21 cellular contexts compared by ENCODE assay signal in the genomic region with DNA sequence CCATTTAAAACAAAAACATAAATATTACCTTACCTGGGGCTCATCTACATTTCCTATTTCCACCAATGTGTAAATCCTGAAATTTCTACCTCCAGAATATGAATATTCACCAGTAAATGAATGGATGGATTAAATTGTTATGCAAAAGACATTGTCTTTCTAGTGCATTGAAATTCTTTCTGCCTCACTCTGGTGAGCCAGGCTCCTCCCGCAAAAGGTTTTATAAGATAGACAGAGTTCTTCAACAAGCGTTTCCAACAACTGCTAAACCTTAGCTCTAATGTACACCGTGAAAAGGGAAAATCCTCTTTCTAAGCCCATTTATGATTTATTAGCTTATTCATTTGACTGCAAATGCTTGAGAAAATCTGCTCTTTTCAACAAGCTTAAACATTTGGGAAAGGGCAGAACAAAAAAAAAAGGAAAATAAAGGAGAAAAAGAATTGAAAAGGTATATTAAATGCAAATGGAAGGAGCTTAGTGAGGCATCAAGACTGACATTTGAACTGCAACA.
DNase-seq lines count a peak whose midpoint lies in the region; ATAC-seq and TF ChIP-seq lines count a peak whose summit lies in the region.
"Had no signal": no experiment of that assay in that cellular context is flagged by ENCODE, and none has a peak within 500 bp of the region (broad histone marks: within the 10 kb centered on the region; RNA-seq: fewer than 3 reads in every experiment).

No MANE protein-coding gene starts in this region.

- peaks cover 24% of the 10 kb centered on the region for H3K4me1 Mint-ChIP-seq in nephron
- H3K4me1 Mint-ChIP-seq in activated T-cell treated with anti-CD3 and anti-CD28 coated beads, Interleukin-2, amount 50 U/mL, for 4 hours (ENCODE audit: low read depth): no peaks in the 10 kb centered on the region
- H3K4me1 Mint-ChIP-seq: CD4-positive, CD25-positive, alpha-beta regulatory T cell had no signal

- intact Hi-C loops in left ventricle myocardium inferior (cut with micrococcal nuclease) (no loop called here), left ventricle myocardium superior (cut with micrococcal nuclease) (no loop called here), dorsolateral prefrontal cortex (cut with DNase I) (no loop called here)

- TF ChIP-seq CTCF in left ventricle myocardium inferior (IDR thresholded peaks at IDR 0.05; ENCODE audit: borderline replicate concordance): no peak
- no peak for TF ChIP-seq CTCF in dorsolateral prefrontal cortex (IDR thresholded peaks at IDR 0.05 in 54 of 56, conservative IDR thresholded peaks at IDR 0.05 in 2 of 56; ENCODE audit: low read depth in 1 of 56, partially characterized antibody in 56 of 56)
- no peak for TF ChIP-seq CTCF in nephron (IDR thresholded peaks at IDR 0.05; ENCODE audit: unreplicated experiment in 3 of 3)
- TF ChIP-seq CTCF in Peyer's patch (IDR thresholded peaks at IDR 0.05): no peak

- H3K36me3 ChIP-seq in left ventricle myocardium inferior: no peaks in the 10 kb centered on the region
- H3K36me3 ChIP-seq in Peyer's patch: no peaks in the 10 kb centered on the region
- H3K36me3 ChIP-seq: BLaER1, SJSA1 had no signal

- H3K27me3 ChIP-seq in left ventricle myocardium inferior (ENCODE audit: low read depth): no peaks in the 10 kb centered on the region
- H3K27me3 ChIP-seq in dorsolateral prefrontal cortex: no peaks in the 10 kb centered on the region
- no peaks in the 10 kb centered on the region for H3K27me3 ChIP-seq in Peyer's patch
- H3K27me3 ChIP-seq: BLaER1, SJSA1 had no signal

- peaks cover 19% of the 10 kb centered on the region for H3K36me3 Mint-ChIP-seq in nephron (ENCODE audit: low read depth)
- no peaks in the 10 kb centered on the region for H3K36me3 Mint-ChIP-seq in activated T-cell treated with anti-CD3 and anti-CD28 coated beads, Interleukin-2, amount 50 U/mL, for 4 hours (ENCODE audit: insufficient read depth)
- H3K36me3 Mint-ChIP-seq: CD4-positive, CD25-positive, alpha-beta regulatory T cell had no signal

- no peak overlapping the region for H3K4me3 Mint-ChIP-seq in nephron
- H3K4me3 Mint-ChIP-seq in activated T-cell treated with anti-CD3 and anti-CD28 coated beads, Interleukin-2, amount 50 U/mL, for 4 hours: no peak overlapping the region
- H3K4me3 Mint-ChIP-seq: CD4-positive, CD25-positive, alpha-beta regulatory T cell had no signal

- peak overlapping the region; percentile 72 for H3K27ac ChIP-seq in left ventricle myocardium inferior (replicated peaks)
- H3K27ac ChIP-seq in dorsolateral prefrontal cortex: peak overlapping the region in 44 of 59 donors; percentile 3 to 86 (median 62)
- H3K27ac ChIP-seq in Peyer's patch: no peak overlapping the region
- H3K27ac ChIP-seq: BLaER1, SJSA1 had no signal

- TF ChIP-seq POLR2A in Peyer's patch (IDR thresholded peaks at IDR 0.05): no peak

- no peak overlapping the region for H3K4me3 ChIP-seq in left ventricle myocardium inferior
- peak overlapping the region in 2 of 59 donors; percentile 8 to 16 for H3K4me3 ChIP-seq in dorsolateral prefrontal cortex
- H3K4me3 ChIP-seq in Peyer's patch: no peak overlapping the region
- H3K4me3 ChIP-seq: BLaER1, SJSA1 had no signal

- DNase-seq in left ventricle myocardium inferior (no peak), left ventricle myocardium superior (no peak), dorsolateral prefrontal cortex (no peak), Peyer's patch (no peak)
- DNase-seq in activated T-cell treated with anti-CD3 and anti-CD28 coated beads, Interleukin-2, amount 50 U/mL, for 4 hours: no peak
- DNase-seq in central memory CD4-positive, alpha-beta T cell: no peak
- DNase-seq: CD4-positive, CD25-positive, alpha-beta regulatory T cell; HCEC 1CT; Karpas-422; NCI-H1092; NCI-H1417 treated with DMSO at 0.1 percent for 48 hours; NCI-H187; NCI-H2081 treated with DMSO at 0.1 percent for 48 hours; NCI-H2171; NCI-H345; NCI-H510A treated with DMSO at 0.1 percent for 48 hours; NCI-H748 treated with DMSO at 0.1 percent for 48 hours had no signal

- H3K27ac Mint-ChIP-seq in nephron: peak overlapping the region; percentile 13 to 78 (median 63)
- H3K27ac Mint-ChIP-seq: CD4-positive, CD25-positive, alpha-beta regulatory T cell had no signal

- no peak for ATAC-seq in left ventricle myocardium superior
- no peak for ATAC-seq in activated T-cell treated with anti-CD3 and anti-CD28 coated beads, Interleukin-2, amount 50 U/mL, for 4 hours
- ATAC-seq: HepG2 had no signal

- H3K9me3 Mint-ChIP-seq in nephron: no peaks in the 10 kb centered on the region
- no peaks in the 10 kb centered on the region for H3K9me3 Mint-ChIP-seq in activated T-cell treated with anti-CD3 and anti-CD28 coated beads, Interleukin-2, amount 50 U/mL, for 4 hours

- H3K9me3 ChIP-seq in left ventricle myocardium inferior (replicated peaks) (no peaks in the 10 kb centered on the region), Peyer's patch (no peaks in the 10 kb centered on the region)
- H3K9me3 ChIP-seq: BLaER1, SJSA1 had no signal

- H3K4me1 ChIP-seq in left ventricle myocardium inferior (peaks cover 19% of the 10 kb centered on the region), Peyer's patch (no peaks in the 10 kb centered on the region)
- H3K4me1 ChIP-seq: BLaER1, SJSA1 had no signal

- peaks cover 20% of the 10 kb centered on the region for H3K27me3 Mint-ChIP-seq in nephron (ENCODE audit: low read depth)
- no peaks in the 10 kb centered on the region for H3K27me3 Mint-ChIP-seq in activated T-cell treated with anti-CD3 and anti-CD28 coated beads, Interleukin-2, amount 50 U/mL, for 4 hours (ENCODE audit: low read depth)
- H3K27me3 Mint-ChIP-seq: CD4-positive, CD25-positive, alpha-beta regulatory T cell had no signal

Comparison
In these comparisons a context has a peak if more than half of its experiments do, and no peak if none do; other contexts are left out.
1. H3K27ac ChIP-seq: peak in left ventricle myocardium inferior (single experiment) and dorsolateral prefrontal cortex (44 of 59); none in Peyer's patch (0 of 4).